ENCODE assay signal across 8 cellular contexts in genomic region chr20:33719989-33720709, GRCh38. TPM values are rescaled to one million over a fixed set of nuclear protein-coding genes. Genes with fewer than 3 reads are reported as not detected.
A peak's percentile ranks its signal among the peaks of the same experiment; 100 is the strongest.
DNase-seq lines count a peak whose midpoint lies in the region; ATAC-seq and TF ChIP-seq lines count a peak whose summit lies in the region.

Gene PXMP4, minus strand, starts transcription at chr20:33720310. Its CDS starts 103 bp downstream, at chr20:33720207.

- ATAC-seq in HG03457 (IDR thresholded peaks at IDR 0.05; ENCODE audit: unreplicated experiment): peak; percentile 83
- ATAC-seq in left lung: peak; percentile 89

- no peaks in the 10 kb centered on the region for H3K9me3 ChIP-seq in BE2C
- H3K9me3 ChIP-seq in left lung: no peaks in the 10 kb centered on the region

- TF ChIP-seq CTCF in BE2C (IDR thresholded peaks at IDR 0.05; ENCODE audit: low read depth, low read length) (no peak), left lung (IDR thresholded peaks at IDR 0.05) (no peak)

- H3K36me3 ChIP-seq in BE2C (no peaks in the 10 kb centered on the region), left lung (no peaks in the 10 kb centered on the region)

- peak; percentile 93 for DNase-seq in BE2C
- DNase-seq in GM19240 (ENCODE audit: insufficient read length, low spot score): peak; percentile 96
- peak; percentile 100 for DNase-seq in NCI-H526 treated with DMSO at 0.1 percent for 48 hours (lab: John Stamatoyannopoulos, UW)
- DNase-seq in activated CD4-positive, alpha-beta T cell treated with anti-CD3 and anti-CD28 coated beads, Interleukin-2, amount 50 U/mL, for 24 hours (ENCODE audit: low read depth in 1 of 2, low spot score in 1 of 2): peak; percentile 62 to 86
- peak; percentile 99 for DNase-seq in dermis blood vessel endothelial cell
- DNase-seq in left lung: peak; percentile 90 to 93
- peak; percentile 67 to 74 for DNase-seq in stimulated activated CD4-positive, alpha-beta T cell treated with anti-CD3 and anti-CD28 coated beads, Interleukin-2, amount 100 ng/mL, for 48 hours

- peak within 1 kb of the TSS; percentile 69 to 86 for H3K27ac ChIP-seq in left lung

- intact Hi-C loops in left lung (cut with DNase I): no loop called here

- H3K4me1 ChIP-seq in BE2C (no peaks in the 10 kb centered on the region), left lung (peaks cover 0 to 38% of the 10 kb centered on the region in 2 donors)

- peak within 1 kb of the TSS; percentile 85 for H3K4me3 ChIP-seq in BE2C (ENCODE audit: low read depth, low read length)
- peak within 1 kb of the TSS; percentile 82 to 83 for H3K4me3 ChIP-seq in left lung

- H3K27me3 ChIP-seq in BE2C: no peaks in the 10 kb centered on the region
- H3K27me3 ChIP-seq in left lung: no peaks in the 10 kb centered on the region

RNA-seq across cellular contexts. Expression of gene PXMP4, which starts in this region (rescaled TPM):
- 12.9 TPM for polyA plus RNA-seq in BE2C (2012; ENCODE audit: insufficient read depth, insufficient read length, low read depth)
- total RNA-seq in dermis blood vessel endothelial cell (4.3 and 5.0 TPM in 2 replicates), left lung (10 to 100 TPM; 25.4 to 47.5 TPM)

Comparison
In these comparisons a context has a peak if more than half of its experiments do, and no peak if none do; other contexts are left out.
1. Peak in every context shown above with its lines: DNase-seq, ATAC-seq, H3K4me3 ChIP-seq and H3K27ac ChIP-seq.